Comparison of ENCODE assay signal across 9 cellular contexts in the genomic region with DNA sequence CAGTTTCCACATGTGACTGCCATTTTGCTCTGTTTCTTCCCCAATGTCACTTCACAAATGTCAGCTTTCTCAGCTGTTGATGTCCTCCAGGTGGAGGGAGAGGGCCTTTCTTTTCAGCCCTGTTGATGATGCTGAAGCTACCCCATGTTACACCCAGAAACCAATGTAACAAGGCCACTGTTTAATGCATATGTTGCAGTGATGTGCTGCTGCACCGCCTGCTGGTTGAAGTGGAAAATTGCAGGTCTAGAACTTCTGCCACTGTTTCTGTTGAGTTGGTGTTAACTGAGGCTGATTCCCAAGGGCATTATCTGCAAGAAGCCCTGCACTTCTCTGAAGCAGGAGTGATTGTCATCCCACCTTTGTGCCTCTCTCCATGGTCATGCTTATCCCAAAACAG.
DNase-seq lines count a peak whose midpoint lies in the region; ATAC-seq, FAIRE-seq and TF ChIP-seq lines count a peak whose summit lies in the region.
"Had no signal": no experiment of that assay in that cellular context is flagged by ENCODE, and none has a peak within 500 bp of the region (broad histone marks: within the 10 kb centered on the region; RNA-seq: fewer than 3 reads in every experiment).

No MANE protein-coding gene starts in this region.

- H3K27ac ChIP-seq in K562 (ENCODE audit: extremely low read depth, low read depth, low read length) (no peak overlapping the region), mesenchymal stem cell (ENCODE audit: low read length, poor library complexity, severe bottlenecking) (peak overlapping the region; percentile 5)

- H3K9ac ChIP-seq in K562 (ENCODE audit: insufficient read depth in 1 of 2, low read depth in 2 of 2, low read length in 2 of 2) (no peak overlapping the region), mesenchymal stem cell (ENCODE audit: low read length) (no peak overlapping the region)

- BruUV-seq in K562 (replicated peaks; lab: Mats Ljungman, UMichigan), result no TSS peak

- TF ChIP-seq EP300 in Ishikawa (IDR thresholded peaks at IDR 0.05; ENCODE audit: borderline replicate concordance) (no peak), K562 (IDR thresholded peaks at IDR 0.05; ENCODE audit: low read length) (no peak)

- no peak overlapping the region for H4K91ac ChIP-seq in mesenchymal stem cell (ENCODE audit: low read length)

- H2AK5ac ChIP-seq in mesenchymal stem cell (ENCODE audit: low read length, severe bottlenecking), result no peak overlapping the region

- H2BK120ac ChIP-seq in mesenchymal stem cell (ENCODE audit: low read depth, low read length), result no peak overlapping the region

- FAIRE-seq in K562 (lab: Jason Lieb, UNC), result peak; percentile 82

- 0% methylated on average over 1 of the region's 1 CpG for WGBS in K562 (ENCODE audit: insufficient coverage, low coverage, missing lambda C conversion rate)
- WGBS in mesenchymal stem cell, result 13% methylated on average over 1 of the region's 1 CpG

- CTCF ChIA-PET in K562 (lab: Yijun Ruan, JAX; ENCODE audit: low intra/inter-chr PET ratio), result interaction anchor here (0.6 kb wide), 1 partner anchor 234 kb away, joined by 5 read pairs; no protein-coding TSS in a partner anchor

- intact Hi-C loops in K562 (cut with micrococcal nuclease), result loop anchor here (1.0 to 2.0 kb wide), 2 partner anchors 133 to 276 kb away; no protein-coding TSS in a partner anchor

- no peak overlapping the region for H2BK12ac ChIP-seq in mesenchymal stem cell (ENCODE audit: low read length in 2 of 2)

- no peak overlapping the region for H3K18ac ChIP-seq in mesenchymal stem cell (ENCODE audit: low read depth in 1 of 2, low read length in 2 of 2)

- H3K79me2 ChIP-seq in K562 (ENCODE audit: control insufficient read depth, insufficient read depth, low read length), result no peaks in the 10 kb centered on the region

- in situ Hi-C loops in K562 (cut with MboI), result loop anchor here (25.0 kb wide), 1 partner anchor 274 kb away; no protein-coding TSS in a partner anchor

- H3K4me2 ChIP-seq in K562 (ENCODE audit: insufficient read depth, low read length) (no peak overlapping the region), mesenchymal stem cell (ENCODE audit: low read length, poor library complexity, severe bottlenecking) (no peak overlapping the region)

- no peaks in the 10 kb centered on the region for H4K20me1 ChIP-seq in K562 (replicated peaks; ENCODE audit: control insufficient read depth, insufficient read depth, low read length)

- peak; percentile 55 to 67 (median 59) for TF ChIP-seq CTCF in K562 (IDR thresholded peaks at IDR 0.05 in 2 of 3, conservative IDR thresholded peaks at IDR 0.05 in 1 of 3; ENCODE audit: insufficient read depth in 2 of 3, low read depth in 1 of 3, low read length in 3 of 3)

- H2AFZ ChIP-seq in K562 (ENCODE audit: low read depth, low read length), result no peak overlapping the region
- H2AFZ ChIP-seq in mesenchymal stem cell (ENCODE audit: low read depth, low read length), result no peak overlapping the region

- H3K14ac ChIP-seq in mesenchymal stem cell (ENCODE audit: low read length in 2 of 2), result no peak overlapping the region

- peak; percentile 59; the same call in 2 of the 3 replicates for ATAC-seq in K562
- no peak for ATAC-seq in HG03095 (IDR thresholded peaks at IDR 0.05; ENCODE audit: unreplicated experiment)

- POLR2A ChIA-PET in K562 (lab: Yijun Ruan, JAX), result no interaction called here

- no peaks in the 10 kb centered on the region for H3K79me1 ChIP-seq in mesenchymal stem cell (replicated peaks; ENCODE audit: low read length, poor library complexity, severe bottlenecking)

- TF ChIP-seq RAD21 in Ishikawa (IDR thresholded peaks at IDR 0.05; ENCODE audit: low read depth) (peak; percentile 80), K562 (CRISPR knock-in tag; conservative IDR thresholded peaks at IDR 0.05 in 1 of 2, IDR thresholded peaks at IDR 0.05 in 1 of 2) (peak; percentile 25 to 70; a peak in 2 of 4 replicates)

- H2BK15ac ChIP-seq in mesenchymal stem cell (ENCODE audit: low read depth, poor library complexity, severe bottlenecking), result no peak overlapping the region

- H2BK5ac ChIP-seq in mesenchymal stem cell (ENCODE audit: low read depth, low read length, poor library complexity, severe bottlenecking), result no peak overlapping the region

- H3K27me3 ChIP-seq in K562 (ENCODE audit: control insufficient read depth in 2 of 2, insufficient read depth in 2 of 2, low read length in 2 of 2), result no peaks in the 10 kb centered on the region
- no peaks in the 10 kb centered on the region for H3K27me3 ChIP-seq in mesenchymal stem cell (ENCODE audit: control insufficient read depth in 1 of 2, insufficient read depth in 1 of 2, low read length in 2 of 2)

- DNase-seq in ELR (ENCODE audit: low read depth) (peak; percentile 13), K562 (ENCODE audit: extremely low read depth in 1 of 4, low spot score in 3 of 4) (peak; percentile 11 to 38 (median 25)), mesenchymal stem cell (peak; percentile 11), NCI-H510A treated with DMSO at 0.1 percent for 48 hours (lab: John Stamatoyannopoulos, UW) (no peak), superior temporal gyrus (ENCODE audit: extremely low spot score) (no peak)
- DNase-seq in activated naive CD4-positive, alpha-beta T cell (lab: John Stamatoyannopoulos, UW), result no peak
- DNase-seq: activated CD4-positive, alpha-beta T cell treated with anti-CD3 and anti-CD28 coated beads, Interleukin-2, amount 50 U/mL, for 4 hours had no signal

- no peaks in the 10 kb centered on the region for H3K9me1 ChIP-seq in K562 (ENCODE audit: control insufficient read depth, insufficient read depth, low read length)

- no peaks in the 10 kb centered on the region for H3K36me3 ChIP-seq in K562 (ENCODE audit: control insufficient read depth, insufficient read depth, low read length)
- no peaks in the 10 kb centered on the region for H3K36me3 ChIP-seq in mesenchymal stem cell (ENCODE audit: control insufficient read depth in 1 of 2, insufficient read depth in 2 of 2, low read depth in 1 of 2, low read length in 2 of 2)

- no peak overlapping the region for H3K23ac ChIP-seq in mesenchymal stem cell (ENCODE audit: low read length in 2 of 2)

- H3K4me3 ChIP-seq in K562 (no peak overlapping the region), mesenchymal stem cell (ENCODE audit: insufficient read depth in 1 of 2, low read depth in 1 of 2, low read length in 2 of 2) (no peak overlapping the region)

- TF ChIP-seq POLR2A in K562 (conservative IDR thresholded peaks at IDR 0.05), result no peak

- H3K4me1 ChIP-seq in K562 (replicated peaks in 1 of 2; ENCODE audit: control insufficient read depth in 2 of 2, insufficient read depth in 2 of 2, low read length in 2 of 2) (no peaks in the 10 kb centered on the region), mesenchymal stem cell (ENCODE audit: control insufficient read depth, insufficient read depth, low read depth, low read length) (no peaks in the 10 kb centered on the region)

- no peak overlapping the region for H4K8ac ChIP-seq in mesenchymal stem cell (ENCODE audit: low read length)

- no peak overlapping the region for H3K4ac ChIP-seq in mesenchymal stem cell (ENCODE audit: low read depth in 1 of 2, low read length in 2 of 2)

- H3K9me3 ChIP-seq in K562 (replicated peaks; ENCODE audit: control insufficient read depth, insufficient read depth, low read depth, low read length) (0 out of 2 replicates have a peak, but pooled peaks cover 3% of the 10 kb centered on the region), mesenchymal stem cell (ENCODE audit: control insufficient read depth, low read length) (peaks cover 19% of the 10 kb centered on the region)

TF ChIP-seq in Ishikawa, 13 proteins besides CTCF, POLR2A, EP300 and RAD21 (continues in another document):
- TF ChIP-seq CREB1 (IDR thresholded peaks at IDR 0.05; ENCODE audit: low read depth) (no peak), ZBTB7A (IDR thresholded peaks at IDR 0.05; ENCODE audit: low read depth) (no peak), TEAD4 (IDR thresholded peaks at IDR 0.05) (no peak; the same call in 1 of the 2 replicates), TAF1 (IDR thresholded peaks at IDR 0.05; ENCODE audit: low read depth) (no peak), EGR1 (IDR thresholded peaks at IDR 0.05) (no peak), NFIC (IDR thresholded peaks at IDR 0.05) (no peak), YY1 (IDR thresholded peaks at IDR 0.05; ENCODE audit: low read depth) (no peak), FOXM1 (IDR thresholded peaks at IDR 0.05; ENCODE audit: borderline replicate concordance, low read depth) (no peak)
- TF ChIP-seq, protein P1, sequence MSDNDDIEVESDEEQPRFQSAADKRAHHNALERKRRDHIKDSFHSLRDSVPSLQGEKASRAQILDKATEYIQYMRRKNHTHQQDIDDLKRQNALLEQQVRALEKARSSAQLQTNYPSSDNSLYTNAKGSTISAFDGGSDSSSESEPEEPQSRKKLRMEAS (IDR thresholded peaks at IDR 0.05), result no peak
- TF ChIP-seq, protein P2, sequence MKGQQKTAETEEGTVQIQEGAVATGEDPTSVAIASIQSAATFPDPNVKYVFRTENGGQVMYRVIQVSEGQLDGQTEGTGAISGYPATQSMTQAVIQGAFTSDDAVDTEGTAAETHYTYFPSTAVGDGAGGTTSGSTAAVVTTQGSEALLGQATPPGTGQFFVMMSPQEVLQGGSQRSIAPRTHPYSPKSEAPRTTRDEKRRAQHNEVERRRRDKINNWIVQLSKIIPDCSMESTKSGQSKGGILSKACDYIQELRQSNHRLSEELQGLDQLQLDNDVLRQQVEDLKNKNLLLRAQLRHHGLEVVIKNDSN (IDR thresholded peaks at IDR 0.05), result no peak

TF ChIP-seq in K562, 482 proteins besides CTCF, POLR2A, EP300 and RAD21 (continues in another document):
- TF ChIP-seq, protein P3, sequence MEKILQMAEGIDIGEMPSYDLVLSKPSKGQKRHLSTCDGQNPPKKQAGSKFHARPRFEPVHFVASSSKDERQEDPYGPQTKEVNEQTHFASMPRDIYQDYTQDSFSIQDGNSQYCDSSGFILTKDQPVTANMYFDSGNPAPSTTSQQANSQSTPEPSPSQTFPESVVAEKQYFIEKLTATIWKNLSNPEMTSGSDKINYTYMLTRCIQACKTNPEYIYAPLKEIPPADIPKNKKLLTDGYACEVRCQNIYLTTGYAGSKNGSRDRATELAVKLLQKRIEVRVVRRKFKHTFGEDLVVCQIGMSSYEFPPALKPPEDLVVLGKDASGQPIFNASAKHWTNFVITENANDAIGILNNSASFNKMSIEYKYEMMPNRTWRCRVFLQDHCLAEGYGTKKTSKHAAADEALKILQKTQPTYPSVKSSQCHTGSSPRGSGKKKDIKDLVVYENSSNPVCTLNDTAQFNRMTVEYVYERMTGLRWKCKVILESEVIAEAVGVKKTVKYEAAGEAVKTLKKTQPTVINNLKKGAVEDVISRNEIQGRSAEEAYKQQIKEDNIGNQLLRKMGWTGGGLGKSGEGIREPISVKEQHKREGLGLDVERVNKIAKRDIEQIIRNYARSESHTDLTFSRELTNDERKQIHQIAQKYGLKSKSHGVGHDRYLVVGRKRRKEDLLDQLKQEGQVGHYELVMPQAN (IDR thresholded peaks at IDR 0.05; ENCODE audit: borderline replicate concordance), result no peak
- TF ChIP-seq DACH1 (IDR thresholded peaks at IDR 0.05; ENCODE audit: partially characterized antibody) (no peak), STAG1 (CRISPR knock-in tag; IDR thresholded peaks at IDR 0.05; ENCODE audit: borderline replicate concordance) (no peak)

Comparison
In these comparisons a context has a peak if more than half of its experiments do, and no peak if none do; other contexts are left out.
1. DNase-seq: peak in ELR (single experiment), K562 (4 of 4) and mesenchymal stem cell (single experiment); none in NCI-H510A treated with DMSO at 0.1 percent for 48 hours (single experiment), superior temporal gyrus (single experiment) and activated naive CD4-positive, alpha-beta T cell (0 of 4).